Comparison of ENCODE assay signal across 2 cellular contexts in the genomic region with DNA sequence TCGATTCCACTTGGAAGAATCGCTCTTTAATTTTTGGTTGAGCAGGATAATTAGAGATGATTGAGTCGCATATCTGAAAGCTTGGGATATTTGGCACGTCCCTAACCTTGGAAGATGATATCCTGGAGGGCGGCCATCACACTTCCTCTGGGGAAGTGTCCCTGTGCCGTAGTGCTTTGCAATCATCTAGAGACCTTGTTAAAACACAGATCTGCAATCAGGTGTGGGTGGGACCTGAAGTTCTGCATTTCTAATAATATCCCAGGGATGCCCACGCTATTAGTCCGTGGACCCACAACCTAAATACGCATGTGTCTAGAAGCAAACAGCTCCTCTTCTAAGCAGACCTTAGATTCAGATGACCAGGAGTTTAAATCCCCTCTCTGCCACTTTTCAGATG.
TF ChIP-seq lines count a peak whose summit lies in the region.

No MANE protein-coding gene starts in this region.

TF ChIP-seq in A549, 52 proteins besides CTCF, POLR2A, EP300 and RAD21:
- TF ChIP-seq KDM5A (IDR thresholded peaks at IDR 0.05) (no peak), MAZ (IDR thresholded peaks at IDR 0.05; ENCODE audit: borderline replicate concordance, low read depth, low read length) (no peak)
- TF ChIP-seq, protein P1, sequence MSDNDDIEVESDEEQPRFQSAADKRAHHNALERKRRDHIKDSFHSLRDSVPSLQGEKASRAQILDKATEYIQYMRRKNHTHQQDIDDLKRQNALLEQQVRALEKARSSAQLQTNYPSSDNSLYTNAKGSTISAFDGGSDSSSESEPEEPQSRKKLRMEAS (IDR thresholded peaks at IDR 0.05) = no peak

TF ChIP-seq in GM12878, 131 proteins besides CTCF, POLR2A, EP300 and RAD21:
- TF ChIP-seq TCF7 (IDR thresholded peaks at IDR 0.05; ENCODE audit: borderline replicate concordance) = no peak
- no peak for TF ChIP-seq CHD2 (IDR thresholded peaks at IDR 0.05; ENCODE audit: borderline replicate concordance, low read depth, low read length)
- no peak for TF ChIP-seq FOXM1 (IDR thresholded peaks at IDR 0.05; ENCODE audit: low read depth, low read length)
- no peak for TF ChIP-seq CBX5 (IDR thresholded peaks at IDR 0.05; ENCODE audit: low read depth)
- TF ChIP-seq BCL11A (IDR thresholded peaks at IDR 0.05; ENCODE audit: low read depth, low read length) = no peak
- no peak for TF ChIP-seq POLR2AphosphoS5 (IDR thresholded peaks at IDR 0.05; ENCODE audit: low read length)
- no peak for TF ChIP-seq SIN3A (IDR thresholded peaks at IDR 0.05; ENCODE audit: low read depth, low read length)
- no peak for TF ChIP-seq KDM1A (IDR thresholded peaks at IDR 0.05; ENCODE audit: borderline replicate concordance)
- no peak for TF ChIP-seq YBX1 (IDR thresholded peaks at IDR 0.05)
- TF ChIP-seq GABPA (IDR thresholded peaks at IDR 0.05; ENCODE audit: low read depth) = no peak
- TF ChIP-seq, protein P2, sequence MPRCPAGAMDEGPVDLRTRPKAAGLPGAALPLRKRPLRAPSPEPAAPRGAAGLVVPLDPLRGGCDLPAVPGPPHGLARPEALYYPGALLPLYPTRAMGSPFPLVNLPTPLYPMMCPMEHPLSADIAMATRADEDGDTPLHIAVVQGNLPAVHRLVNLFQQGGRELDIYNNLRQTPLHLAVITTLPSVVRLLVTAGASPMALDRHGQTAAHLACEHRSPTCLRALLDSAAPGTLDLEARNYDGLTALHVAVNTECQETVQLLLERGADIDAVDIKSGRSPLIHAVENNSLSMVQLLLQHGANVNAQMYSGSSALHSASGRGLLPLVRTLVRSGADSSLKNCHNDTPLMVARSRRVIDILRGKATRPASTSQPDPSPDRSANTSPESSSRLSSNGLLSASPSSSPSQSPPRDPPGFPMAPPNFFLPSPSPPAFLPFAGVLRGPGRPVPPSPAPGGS (IDR thresholded peaks at IDR 0.05; ENCODE audit: borderline replicate concordance, insufficient read depth, low read depth, low read length, poor library complexity, severe bottlenecking) = no peak
- no peak for TF ChIP-seq RELA (IDR thresholded peaks at IDR 0.05; ENCODE audit: borderline replicate concordance, partially characterized antibody)
- no peak for TF ChIP-seq PML (IDR thresholded peaks at IDR 0.05; ENCODE audit: low read length)
- no peak for TF ChIP-seq HDAC2 (IDR thresholded peaks at IDR 0.05)
- no peak for TF ChIP-seq WRNIP1 (IDR thresholded peaks at IDR 0.05; ENCODE audit: borderline replicate concordance, low read depth, low read length)
- peak in 1 of 2 experiments; percentile 21; a peak in 1 of 3 replicates for TF ChIP-seq EGR1 (IDR thresholded peaks at IDR 0.05; ENCODE audit: borderline replicate concordance in 1 of 2, low read depth in 2 of 2, low read length in 2 of 2)
- TF ChIP-seq, protein P3, sequence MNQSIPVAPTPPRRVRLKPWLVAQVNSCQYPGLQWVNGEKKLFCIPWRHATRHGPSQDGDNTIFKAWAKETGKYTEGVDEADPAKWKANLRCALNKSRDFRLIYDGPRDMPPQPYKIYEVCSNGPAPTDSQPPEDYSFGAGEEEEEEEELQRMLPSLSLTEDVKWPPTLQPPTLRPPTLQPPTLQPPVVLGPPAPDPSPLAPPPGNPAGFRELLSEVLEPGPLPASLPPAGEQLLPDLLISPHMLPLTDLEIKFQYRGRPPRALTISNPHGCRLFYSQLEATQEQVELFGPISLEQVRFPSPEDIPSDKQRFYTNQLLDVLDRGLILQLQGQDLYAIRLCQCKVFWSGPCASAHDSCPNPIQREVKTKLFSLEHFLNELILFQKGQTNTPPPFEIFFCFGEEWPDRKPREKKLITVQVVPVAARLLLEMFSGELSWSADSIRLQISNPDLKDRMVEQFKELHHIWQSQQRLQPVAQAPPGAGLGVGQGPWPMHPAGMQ (IDR thresholded peaks at IDR 0.05; ENCODE audit: borderline replicate concordance) = no peak
- no peak for TF ChIP-seq CREM (IDR thresholded peaks at IDR 0.05; ENCODE audit: low read depth)
- TF ChIP-seq FOS (IDR thresholded peaks at IDR 0.05; ENCODE audit: borderline replicate concordance, extremely low read depth, insufficient read length) = no peak
- TF ChIP-seq BHLHE40 (IDR thresholded peaks at IDR 0.05; ENCODE audit: borderline replicate concordance in 1 of 2, low read depth in 2 of 2, low read length in 1 of 2) = no peak
- TF ChIP-seq SMC3 (IDR thresholded peaks at IDR 0.05; ENCODE audit: borderline replicate concordance, low read length) = no peak
- TF ChIP-seq MTA2 (IDR thresholded peaks at IDR 0.05; ENCODE audit: low read depth) = no peak
- TF ChIP-seq POU2F2 (IDR thresholded peaks at IDR 0.05; ENCODE audit: borderline replicate concordance, low read depth, low read length) = no peak
- TF ChIP-seq, protein P4, sequence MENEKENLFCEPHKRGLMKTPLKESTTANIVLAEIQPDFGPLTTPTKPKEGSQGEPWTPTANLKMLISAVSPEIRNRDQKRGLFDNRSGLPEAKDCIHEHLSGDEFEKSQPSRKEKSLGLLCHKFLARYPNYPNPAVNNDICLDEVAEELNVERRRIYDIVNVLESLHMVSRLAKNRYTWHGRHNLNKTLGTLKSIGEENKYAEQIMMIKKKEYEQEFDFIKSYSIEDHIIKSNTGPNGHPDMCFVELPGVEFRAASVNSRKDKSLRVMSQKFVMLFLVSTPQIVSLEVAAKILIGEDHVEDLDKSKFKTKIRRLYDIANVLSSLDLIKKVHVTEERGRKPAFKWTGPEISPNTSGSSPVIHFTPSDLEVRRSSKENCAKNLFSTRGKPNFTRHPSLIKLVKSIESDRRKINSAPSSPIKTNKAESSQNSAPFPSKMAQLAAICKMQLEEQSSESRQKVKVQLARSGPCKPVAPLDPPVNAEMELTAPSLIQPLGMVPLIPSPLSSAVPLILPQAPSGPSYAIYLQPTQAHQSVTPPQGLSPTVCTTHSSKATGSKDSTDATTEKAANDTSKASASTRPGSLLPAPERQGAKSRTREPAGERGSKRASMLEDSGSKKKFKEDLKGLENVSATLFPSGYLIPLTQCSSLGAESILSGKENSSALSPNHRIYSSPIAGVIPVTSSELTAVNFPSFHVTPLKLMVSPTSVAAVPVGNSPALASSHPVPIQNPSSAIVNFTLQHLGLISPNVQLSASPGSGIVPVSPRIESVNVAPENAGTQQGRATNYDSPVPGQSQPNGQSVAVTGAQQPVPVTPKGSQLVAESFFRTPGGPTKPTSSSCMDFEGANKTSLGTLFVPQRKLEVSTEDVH (IDR thresholded peaks at IDR 0.05; ENCODE audit: low read depth, partially characterized antibody) = no peak
- peak; percentile 63; the same call in 1 of the 2 replicates for TF ChIP-seq MEF2A (IDR thresholded peaks at IDR 0.05; ENCODE audit: insufficient read depth, low read depth, low read length)
- TF ChIP-seq ZNF24 (IDR thresholded peaks at IDR 0.05) = no peak
- TF ChIP-seq NFIC (IDR thresholded peaks at IDR 0.05; ENCODE audit: low read depth, low read length) = no peak
- no peak for TF ChIP-seq KAT2A (conservative IDR thresholded peaks at IDR 0.05; ENCODE audit: control insufficient read depth, low read depth, low read length)
- no peak for TF ChIP-seq RFX5 (IDR thresholded peaks at IDR 0.05; ENCODE audit: low read depth, low read length)
- TF ChIP-seq, protein P5, sequence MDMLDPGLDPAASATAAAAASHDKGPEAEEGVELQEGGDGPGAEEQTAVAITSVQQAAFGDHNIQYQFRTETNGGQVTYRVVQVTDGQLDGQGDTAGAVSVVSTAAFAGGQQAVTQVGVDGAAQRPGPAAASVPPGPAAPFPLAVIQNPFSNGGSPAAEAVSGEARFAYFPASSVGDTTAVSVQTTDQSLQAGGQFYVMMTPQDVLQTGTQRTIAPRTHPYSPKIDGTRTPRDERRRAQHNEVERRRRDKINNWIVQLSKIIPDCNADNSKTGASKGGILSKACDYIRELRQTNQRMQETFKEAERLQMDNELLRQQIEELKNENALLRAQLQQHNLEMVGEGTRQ (IDR thresholded peaks at IDR 0.05; ENCODE audit: borderline replicate concordance, low read depth, low read length) = no peak
- TF ChIP-seq RUNX3 (IDR thresholded peaks at IDR 0.05; ENCODE audit: low read length) = peak; percentile 32
- TF ChIP-seq NR2C1 (IDR thresholded peaks at IDR 0.05) = no peak
- 0 out of 2 replicates have a peak, but pooled peaks have one; percentile 25 for TF ChIP-seq YY1 (IDR thresholded peaks at IDR 0.05; ENCODE audit: low read depth, low read length)
- TF ChIP-seq ZZZ3 (IDR thresholded peaks at IDR 0.05; ENCODE audit: control insufficient read depth, insufficient read length, low read depth) = no peak
- no peak for TF ChIP-seq NR2F1 (conservative IDR thresholded peaks at IDR 0.05)
- TF ChIP-seq CREB1 (IDR thresholded peaks at IDR 0.05; ENCODE audit: low read depth) = no peak
- 0 out of 2 replicates have a peak, but pooled peaks have one; percentile 34 for TF ChIP-seq SPI1 (IDR thresholded peaks at IDR 0.05; ENCODE audit: borderline replicate concordance, insufficient read depth, low read depth, low read length)
